Comparison of ENCODE assay signal across 26 cellular contexts in genomic region chr4:6114181-6114580, GRCh38.
"Had no signal": no experiment of that assay in that cellular context is flagged by ENCODE, and none has a peak within 500 bp of the region (broad histone marks: within the 10 kb centered on the region; RNA-seq: fewer than 3 reads in every experiment).

No MANE protein-coding gene starts in this region.

- H3K27ac ChIP-seq: epithelial cell of prostate, esophagus squamous epithelium, neural progenitor cell, parathyroid adenoma, SJCRH30, tibial nerve had no signal

- H3K27ac Mint-ChIP-seq: activated CD4-positive, alpha-beta T cell treated with anti-CD3 and anti-CD28 coated beads for 36 hours; activated T-cell treated with anti-CD3 and anti-CD28 coated beads, Interleukin-2, amount 50 U/mL, for 72 hours; neural progenitor cell had no signal

- H3K27me3 ChIP-seq: neural progenitor cell, tibial nerve had no signal

- H3K4me1 ChIP-seq: esophagus squamous epithelium, parathyroid adenoma, SJCRH30, tibial nerve had no signal

- H3K79me2 ChIP-seq: parathyroid adenoma had no signal

- ATAC-seq: activated CD4-positive, alpha-beta T cell treated with anti-CD3 and anti-CD28 coated beads for 36 hours; activated T-cell treated with anti-CD3 and anti-CD28 coated beads, Interleukin-2, amount 50 U/mL, for 72 hours; left cardiac atrium; naive thymus-derived CD4-positive, alpha-beta T cell; right cardiac atrium; SK-N-SH treated with all-trans-retinoic acid at 6 μM for 48 hours had no signal

- H3K9me3 ChIP-seq: esophagus squamous epithelium, SJCRH30, tibial nerve had no signal

- H3K4me2 ChIP-seq: neural progenitor cell had no signal

- H3K4me3 Mint-ChIP-seq: activated CD4-positive, alpha-beta T cell treated with anti-CD3 and anti-CD28 coated beads for 36 hours; activated T-cell treated with anti-CD3 and anti-CD28 coated beads, Interleukin-2, amount 50 U/mL, for 72 hours; neural progenitor cell had no signal

- H3K36me3 Mint-ChIP-seq: neural progenitor cell had no signal

- H3K9me3 Mint-ChIP-seq: activated T-cell treated with anti-CD3 and anti-CD28 coated beads, Interleukin-2, amount 50 U/mL, for 72 hours; naive thymus-derived CD4-positive, alpha-beta T cell; neural progenitor cell had no signal

- FAIRE-seq: colon, endometrium, islet of Langerhans had no signal

- DNase-seq: activated CD4-positive, alpha-beta T cell treated with anti-CD3 and anti-CD28 coated beads for 36 hours; activated CD4-positive, CD25-positive, alpha-beta regulatory T cell; activated gamma-delta T cell treated with Interleukin-2 at 50 U/mL for 16 hours; activated naive CD4-positive, alpha-beta T cell treated with anti-CD3 and anti-CD28 coated beads, Interleukin-2, amount 50 U/mL, for 16 hours; activated T-cell treated with anti-CD3 and anti-CD28 coated beads, Interleukin-2, amount 50 U/mL, for 72 hours; amniotic stem cell; dermis blood vessel endothelial cell; effector CD4-positive, alpha-beta T cell; esophagus squamous epithelium; foreskin melanocyte; left cardiac atrium; mammary epithelial cell; midbrain; naive thymus-derived CD4-positive, alpha-beta T cell; occipital lobe; right cardiac atrium; SJCRH30; stimulated activated naive CD4-positive, alpha-beta T cell had no signal

- H3K4me3 ChIP-seq: esophagus squamous epithelium, neural progenitor cell, SJCRH30, tibial nerve had no signal

- H3K9ac ChIP-seq: neural progenitor cell, parathyroid adenoma had no signal

- H3K36me3 ChIP-seq: esophagus squamous epithelium, neural progenitor cell, SJCRH30, tibial nerve had no signal

- H3K4me1 Mint-ChIP-seq: activated CD4-positive, alpha-beta T cell treated with anti-CD3 and anti-CD28 coated beads for 36 hours had no signal
